Comparison of ENCODE assay signal across 14 cellular contexts in the genomic region with DNA sequence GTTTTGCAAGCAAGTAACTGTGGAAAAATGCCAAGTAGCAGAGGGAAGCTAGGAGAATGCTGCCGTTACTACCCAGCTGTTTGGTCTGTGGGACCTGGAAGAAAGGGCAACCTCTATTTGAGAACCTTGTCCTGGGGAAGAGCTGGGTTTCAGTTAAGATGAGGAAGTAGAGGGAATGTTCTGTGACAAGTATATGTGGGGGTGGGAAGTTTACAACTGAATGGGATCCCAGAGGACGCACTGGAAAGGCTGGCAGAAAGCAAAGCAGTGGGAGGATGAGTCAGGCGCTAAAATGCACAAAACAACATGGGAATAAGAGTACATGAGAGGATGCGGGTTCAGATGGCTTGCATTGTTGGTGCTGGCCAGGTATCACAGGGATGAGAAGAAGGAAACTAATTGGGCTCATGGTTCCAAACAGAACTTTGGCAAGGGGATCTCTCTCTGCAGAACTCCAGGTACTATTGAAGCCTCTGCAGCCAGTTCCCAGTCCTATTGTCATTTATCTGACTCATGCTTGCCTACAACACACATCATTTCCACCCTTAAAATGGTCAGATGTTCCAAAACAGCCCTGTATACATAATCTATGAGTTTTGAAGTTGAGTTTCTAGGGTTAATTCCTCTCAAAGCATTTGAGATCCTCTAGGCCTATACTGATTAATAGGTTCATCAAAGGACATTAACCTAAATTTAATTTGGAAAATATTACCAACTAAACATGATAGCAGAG.
DNase-seq lines count a peak whose midpoint lies in the region; ATAC-seq, FAIRE-seq and TF ChIP-seq lines count a peak whose summit lies in the region.
"Had no signal": no experiment of that assay in that cellular context is flagged by ENCODE, and none has a peak within 500 bp of the region (broad histone marks: within the 10 kb centered on the region; RNA-seq: fewer than 3 reads in every experiment).

No MANE protein-coding gene starts in this region.

- POLR2A ChIA-PET in PC-3 (lab: Charles Lee; ENCODE audit: unreplicated experiment): no interaction called here

- H3K27me3 ChIP-seq in PC-3 (ENCODE audit: low read length) (no peaks in the 10 kb centered on the region), pancreas (no peaks in the 10 kb centered on the region)

- no peak for TF ChIP-seq CTCF in PC-3 (conservative IDR thresholded peaks at IDR 0.05; ENCODE audit: low read depth, low read length)
- no peak for TF ChIP-seq CTCF in fibroblast of pulmonary artery (IDR thresholded peaks at IDR 0.05; ENCODE audit: low read length, missing control alignments)
- no peak for TF ChIP-seq CTCF in pancreas (IDR thresholded peaks at IDR 0.05)
- TF ChIP-seq CTCF in progenitor cell of endocrine pancreas (IDR thresholded peaks at IDR 0.05; ENCODE audit: unreplicated experiment): no peak

- FAIRE-seq in pancreas (lab: Jason Lieb, UNC): no peak

- H3K9me2 ChIP-seq in PC-3 (replicated peaks; ENCODE audit: low read length): no peaks in the 10 kb centered on the region

- ATAC-seq in PC-3 (no peak), pancreas (peak in 3 of 4 donors; percentile 29 to 40 (median 31))
- ATAC-seq: T-helper 17 cell had no signal

- H3K36me3 ChIP-seq in PC-3 (ENCODE audit: low read depth, low read length) (no peaks in the 10 kb centered on the region), pancreas (no peaks in the 10 kb centered on the region)

- no peak overlapping the region for H3K27ac Mint-ChIP-seq in progenitor cell of endocrine pancreas
- H3K27ac Mint-ChIP-seq: activated naive CD4-positive, alpha-beta T cell treated with anti-CD3 and anti-CD28 coated beads, Interleukin-2, amount 50 U/mL, for 24 hours; T-helper 17 cell had no signal

- intact Hi-C loops in PC-3 (cut with micrococcal nuclease) (loop anchor here (10.0 kb wide), 1 partner anchor 119 kb away; no protein-coding TSS in a partner anchor), pancreas (cut with DNase I) (no loop called here)

- H3K36me3 Mint-ChIP-seq in progenitor cell of endocrine pancreas (ENCODE audit: insufficient read depth): no peaks in the 10 kb centered on the region
- H3K36me3 Mint-ChIP-seq: activated naive CD4-positive, alpha-beta T cell treated with anti-CD3 and anti-CD28 coated beads, Interleukin-2, amount 50 U/mL, for 24 hours had no signal

- no TSS peak for BruUV-seq in PC-3 (replicated peaks; lab: Mats Ljungman, UMichigan)

- CTCF ChIA-PET in PC-3 (lab: Charles Lee): no interaction called here

- no peaks in the 10 kb centered on the region for H3K79me2 ChIP-seq in PC-3 (ENCODE audit: low read length)

- no peaks in the 10 kb centered on the region for H3F3A ChIP-seq in PC-3 (ENCODE audit: low read length, unreplicated experiment)

- 68 to 74% methylated on average over 4 of the region's 4 CpGs for WGBS in pancreas, 2 donors

- DNase-seq in GM03348 (ENCODE audit: low spot score): peak; percentile 43
- DNase-seq in PC-3: peak; percentile 9
- peak; percentile 75 for DNase-seq in fibroblast of pulmonary artery (ENCODE audit: low read depth)
- no peak for DNase-seq in pancreas
- no peak for DNase-seq in activated CD4-positive, alpha-beta T cell treated with anti-CD3 and anti-CD28 coated beads, Interleukin-2, amount 50 U/mL, for 4 hours
- DNase-seq in progenitor cell of endocrine pancreas (ENCODE audit: low spot score, unreplicated experiment): no peak
- DNase-seq in SKM-1 treated with dmso at 0.1 percent for 144 hours (lab: John Stamatoyannopoulos, UW; ENCODE audit: unreplicated experiment): no peak
- DNase-seq in SIG-M5 (lab: John Stamatoyannopoulos, UW): no peak
- DNase-seq: GOT3, NCI-H2081 treated with DMSO at 0.1 percent for 48 hours, OCI-M1, T-helper 17 cell had no signal

- no peak overlapping the region for H3K4me3 Mint-ChIP-seq in progenitor cell of endocrine pancreas (ENCODE audit: low read depth)
- H3K4me3 Mint-ChIP-seq: activated naive CD4-positive, alpha-beta T cell treated with anti-CD3 and anti-CD28 coated beads, Interleukin-2, amount 50 U/mL, for 24 hours; T-helper 17 cell had no signal

- H4K20me1 ChIP-seq in PC-3 (ENCODE audit: low read length): no peaks in the 10 kb centered on the region

- H3K27ac ChIP-seq in PC-3 (ENCODE audit: low read length): no peak overlapping the region
- no peak overlapping the region for H3K27ac ChIP-seq in pancreas

- no peaks in the 10 kb centered on the region for H3K9me3 Mint-ChIP-seq in progenitor cell of endocrine pancreas (ENCODE audit: low read depth)
- H3K9me3 Mint-ChIP-seq: activated naive CD4-positive, alpha-beta T cell treated with anti-CD3 and anti-CD28 coated beads, Interleukin-2, amount 50 U/mL, for 24 hours had no signal

- no peak overlapping the region for H2AFZ ChIP-seq in PC-3 (ENCODE audit: low read length)

- peaks cover 35% of the 10 kb centered on the region for H3K27me3 Mint-ChIP-seq in progenitor cell of endocrine pancreas
- H3K27me3 Mint-ChIP-seq: activated naive CD4-positive, alpha-beta T cell treated with anti-CD3 and anti-CD28 coated beads, Interleukin-2, amount 50 U/mL, for 24 hours had no signal

- no peak overlapping the region for H3K9ac ChIP-seq in PC-3 (ENCODE audit: low read length)

- no peak overlapping the region for H3K4me2 ChIP-seq in PC-3 (ENCODE audit: low read length)

- H3K4me3 ChIP-seq in PC-3 (ENCODE audit: low read length) (no peak overlapping the region), fibroblast of pulmonary artery (replicated peaks; ENCODE audit: low read depth, low read length) (no peak overlapping the region), pancreas (no peak overlapping the region)
- H3K4me3 ChIP-seq: coronary artery had no signal

- peaks cover 17% of the 10 kb centered on the region for H3K4me1 Mint-ChIP-seq in progenitor cell of endocrine pancreas (ENCODE audit: low read depth)

- H3K4me1 ChIP-seq in PC-3 (ENCODE audit: insufficient read depth, low read length) (peaks cover 27% of the 10 kb centered on the region), pancreas (peaks cover 0 to 23% (median 15%) of the 10 kb centered on the region in 3 donors)

- H3K9me3 ChIP-seq in PC-3 (ENCODE audit: low read length) (no peaks in the 10 kb centered on the region), pancreas (no peaks in the 10 kb centered on the region)

Comparison
In these comparisons a context has a peak if more than half of its experiments do, and no peak if none do; other contexts are left out.
1. DNase-seq: peak in GM03348 (single experiment), PC-3 (single experiment) and fibroblast of pulmonary artery (single experiment); none in pancreas (0 of 6), activated CD4-positive, alpha-beta T cell treated with anti-CD3 and anti-CD28 coated beads, Interleukin-2, amount 50 U/mL, for 4 hours (0 of 2), progenitor cell of endocrine pancreas (single experiment), SKM-1 treated with dmso at 0.1 percent for 144 hours (single experiment) and SIG-M5 (single experiment).